In the genomic region with DNA sequence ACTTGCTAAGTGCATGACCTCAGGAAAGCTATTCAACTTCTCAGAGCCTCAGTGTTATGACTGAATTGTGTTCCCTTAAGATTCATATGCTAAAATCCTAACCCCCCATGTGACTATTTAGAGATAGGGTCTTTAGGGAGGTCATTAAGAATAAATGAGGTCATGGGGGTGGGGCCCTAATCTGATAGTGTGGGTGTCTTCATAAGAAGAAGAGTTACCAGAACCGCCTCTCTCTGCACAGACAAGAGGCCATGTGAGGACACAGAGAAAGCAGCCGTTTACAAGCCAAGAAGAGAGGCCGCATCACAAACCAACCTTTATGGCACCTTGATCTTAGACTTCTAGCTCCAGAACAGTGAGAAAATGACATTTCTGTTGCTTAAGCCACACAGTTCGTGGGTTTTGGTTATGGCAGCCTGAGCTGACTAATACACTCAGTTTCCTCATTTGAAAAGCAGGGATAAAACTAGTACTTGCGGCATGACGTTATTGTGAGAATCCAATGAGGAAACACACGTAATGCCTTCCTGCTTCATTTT, we compare ENCODE assay signal across 1 cellular context.
TF ChIP-seq lines count a peak whose summit lies in the region.

No MANE protein-coding gene starts in this region.

TF ChIP-seq in K562, 482 proteins besides CTCF, POLR2A, EP300 and RAD21 (continued from another document):
- TF ChIP-seq KAT8 (IDR thresholded peaks at IDR 0.05; ENCODE audit: low read depth) (no peak), ELF1 (tag; IDR thresholded peaks at IDR 0.05) (no peak), VEZF1 (CRISPR knock-in tag; IDR thresholded peaks at IDR 0.05) (peak; percentile 32; the same call in 1 of the 2 replicates), NFIC (IDR thresholded peaks at IDR 0.05) (no peak), PTTG1 (tag; IDR thresholded peaks at IDR 0.05; ENCODE audit: low read depth) (0 out of 2 replicates have a peak, but pooled peaks have one; percentile 35), FIP1L1 (IDR thresholded peaks at IDR 0.05; ENCODE audit: low read depth, low read length, poor library complexity, severe bottlenecking) (no peak), ZNF511 (CRISPR knock-in tag; IDR thresholded peaks at IDR 0.05) (no peak), ATF7 (IDR thresholded peaks at IDR 0.05) (peak; percentile 91), ZKSCAN3 (CRISPR knock-in tag; IDR thresholded peaks at IDR 0.05) (no peak), NBN (IDR thresholded peaks at IDR 0.05; ENCODE audit: low read depth) (no peak), NR4A1 (CRISPR knock-in tag; IDR thresholded peaks at IDR 0.05) (no peak), NR4A1 (tag; IDR thresholded peaks at IDR 0.05) (no peak), SUPT5H (IDR thresholded peaks at IDR 0.05) (no peak), RCOR1 (IDR thresholded peaks at IDR 0.05; ENCODE audit: borderline replicate concordance in 1 of 2, low read depth in 2 of 2, low read length in 2 of 2) (0 out of 4 replicates have a peak, but pooled peaks of 1 of the 2 experiments have one; percentile 3), CHD2 (IDR thresholded peaks at IDR 0.05; ENCODE audit: low read depth, low read length) (no peak), SMAD4 (CRISPR knock-in tag; conservative IDR thresholded peaks at IDR 0.05) (0 out of 2 replicates have a peak, but pooled peaks have one; percentile 15), GABPA (tag; conservative IDR thresholded peaks at IDR 0.05; ENCODE audit: low read depth) (0 out of 2 replicates have a peak, but pooled peaks have one; percentile 14), OTX1 (CRISPR knock-in tag; IDR thresholded peaks at IDR 0.05) (no peak), NR2C2 (CRISPR knock-in tag; IDR thresholded peaks at IDR 0.05) (no peak), NR2C2 (tag; IDR thresholded peaks at IDR 0.05) (peak; percentile 69), RBBP5 (IDR thresholded peaks at IDR 0.05; ENCODE audit: borderline replicate concordance, insufficient read depth, low read length, poor library complexity, severe bottlenecking) (peak; percentile 55), NR2C1 (IDR thresholded peaks at IDR 0.05) (no peak), NR2C1 (tag; IDR thresholded peaks at IDR 0.05) (peak; percentile 47; the same call in 1 of the 2 replicates), L3MBTL2 (IDR thresholded peaks at IDR 0.05) (peak; percentile 51; the same call in 1 of the 2 replicates), HSF4 (CRISPR knock-in tag; IDR thresholded peaks at IDR 0.05; ENCODE audit: borderline replicate concordance) (no peak), MCM7 (IDR thresholded peaks at IDR 0.05) (no peak), JUN (IDR thresholded peaks at IDR 0.05; ENCODE audit: borderline replicate concordance, low read depth, low read length) (peak; percentile 9; the same call in 1 of the 2 replicates), JUN (CRISPR knock-in tag; IDR thresholded peaks at IDR 0.05; ENCODE audit: borderline replicate concordance) (no peak), EGR1 (conservative IDR thresholded peaks at IDR 0.05) (peak; percentile 47), PHTF2 (CRISPR knock-in tag; IDR thresholded peaks at IDR 0.05) (no peak), EP400 (IDR thresholded peaks at IDR 0.05) (0 out of 2 replicates have a peak, but pooled peaks have one; percentile 27), RFX5 (IDR thresholded peaks at IDR 0.05; ENCODE audit: low read depth, low read length) (no peak)
- TF ChIP-seq, protein P1, sequence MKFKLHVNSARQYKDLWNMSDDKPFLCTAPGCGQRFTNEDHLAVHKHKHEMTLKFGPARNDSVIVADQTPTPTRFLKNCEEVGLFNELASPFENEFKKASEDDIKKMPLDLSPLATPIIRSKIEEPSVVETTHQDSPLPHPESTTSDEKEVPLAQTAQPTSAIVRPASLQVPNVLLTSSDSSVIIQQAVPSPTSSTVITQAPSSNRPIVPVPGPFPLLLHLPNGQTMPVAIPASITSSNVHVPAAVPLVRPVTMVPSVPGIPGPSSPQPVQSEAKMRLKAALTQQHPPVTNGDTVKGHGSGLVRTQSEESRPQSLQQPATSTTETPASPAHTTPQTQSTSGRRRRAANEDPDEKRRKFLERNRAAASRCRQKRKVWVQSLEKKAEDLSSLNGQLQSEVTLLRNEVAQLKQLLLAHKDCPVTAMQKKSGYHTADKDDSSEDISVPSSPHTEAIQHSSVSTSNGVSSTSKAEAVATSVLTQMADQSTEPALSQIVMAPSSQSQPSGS (CRISPR knock-in tag; IDR thresholded peaks at IDR 0.05): no peak
- TF ChIP-seq, protein P2, sequence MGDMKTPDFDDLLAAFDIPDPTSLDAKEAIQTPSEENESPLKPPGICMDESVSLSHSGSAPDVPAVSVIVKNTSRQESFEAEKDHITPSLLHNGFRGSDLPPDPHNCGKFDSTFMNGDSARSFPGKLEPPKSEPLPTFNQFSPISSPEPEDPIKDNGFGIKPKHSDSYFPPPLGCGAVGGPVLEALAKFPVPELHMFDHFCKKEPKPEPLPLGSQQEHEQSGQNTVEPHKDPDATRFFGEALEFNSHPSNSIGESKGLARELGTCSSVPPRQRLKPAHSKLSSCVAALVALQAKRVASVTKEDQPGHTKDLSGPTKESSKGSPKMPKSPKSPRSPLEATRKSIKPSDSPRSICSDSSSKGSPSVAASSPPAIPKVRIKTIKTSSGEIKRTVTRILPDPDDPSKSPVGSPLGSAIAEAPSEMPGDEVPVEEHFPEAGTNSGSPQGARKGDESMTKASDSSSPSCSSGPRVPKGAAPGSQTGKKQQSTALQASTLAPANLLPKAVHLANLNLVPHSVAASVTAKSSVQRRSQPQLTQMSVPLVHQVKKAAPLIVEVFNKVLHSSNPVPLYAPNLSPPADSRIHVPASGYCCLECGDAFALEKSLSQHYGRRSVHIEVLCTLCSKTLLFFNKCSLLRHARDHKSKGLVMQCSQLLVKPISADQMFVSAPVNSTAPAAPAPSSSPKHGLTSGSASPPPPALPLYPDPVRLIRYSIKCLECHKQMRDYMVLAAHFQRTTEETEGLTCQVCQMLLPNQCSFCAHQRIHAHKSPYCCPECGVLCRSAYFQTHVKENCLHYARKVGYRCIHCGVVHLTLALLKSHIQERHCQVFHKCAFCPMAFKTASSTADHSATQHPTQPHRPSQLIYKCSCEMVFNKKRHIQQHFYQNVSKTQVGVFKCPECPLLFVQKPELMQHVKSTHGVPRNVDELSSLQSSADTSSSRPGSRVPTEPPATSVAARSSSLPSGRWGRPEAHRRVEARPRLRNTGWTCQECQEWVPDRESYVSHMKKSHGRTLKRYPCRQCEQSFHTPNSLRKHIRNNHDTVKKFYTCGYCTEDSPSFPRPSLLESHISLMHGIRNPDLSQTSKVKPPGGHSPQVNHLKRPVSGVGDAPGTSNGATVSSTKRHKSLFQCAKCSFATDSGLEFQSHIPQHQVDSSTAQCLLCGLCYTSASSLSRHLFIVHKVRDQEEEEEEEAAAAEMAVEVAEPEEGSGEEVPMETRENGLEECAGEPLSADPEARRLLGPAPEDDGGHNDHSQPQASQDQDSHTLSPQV (IDR thresholded peaks at IDR 0.05): peak; percentile 77
- TF ChIP-seq, protein P3, sequence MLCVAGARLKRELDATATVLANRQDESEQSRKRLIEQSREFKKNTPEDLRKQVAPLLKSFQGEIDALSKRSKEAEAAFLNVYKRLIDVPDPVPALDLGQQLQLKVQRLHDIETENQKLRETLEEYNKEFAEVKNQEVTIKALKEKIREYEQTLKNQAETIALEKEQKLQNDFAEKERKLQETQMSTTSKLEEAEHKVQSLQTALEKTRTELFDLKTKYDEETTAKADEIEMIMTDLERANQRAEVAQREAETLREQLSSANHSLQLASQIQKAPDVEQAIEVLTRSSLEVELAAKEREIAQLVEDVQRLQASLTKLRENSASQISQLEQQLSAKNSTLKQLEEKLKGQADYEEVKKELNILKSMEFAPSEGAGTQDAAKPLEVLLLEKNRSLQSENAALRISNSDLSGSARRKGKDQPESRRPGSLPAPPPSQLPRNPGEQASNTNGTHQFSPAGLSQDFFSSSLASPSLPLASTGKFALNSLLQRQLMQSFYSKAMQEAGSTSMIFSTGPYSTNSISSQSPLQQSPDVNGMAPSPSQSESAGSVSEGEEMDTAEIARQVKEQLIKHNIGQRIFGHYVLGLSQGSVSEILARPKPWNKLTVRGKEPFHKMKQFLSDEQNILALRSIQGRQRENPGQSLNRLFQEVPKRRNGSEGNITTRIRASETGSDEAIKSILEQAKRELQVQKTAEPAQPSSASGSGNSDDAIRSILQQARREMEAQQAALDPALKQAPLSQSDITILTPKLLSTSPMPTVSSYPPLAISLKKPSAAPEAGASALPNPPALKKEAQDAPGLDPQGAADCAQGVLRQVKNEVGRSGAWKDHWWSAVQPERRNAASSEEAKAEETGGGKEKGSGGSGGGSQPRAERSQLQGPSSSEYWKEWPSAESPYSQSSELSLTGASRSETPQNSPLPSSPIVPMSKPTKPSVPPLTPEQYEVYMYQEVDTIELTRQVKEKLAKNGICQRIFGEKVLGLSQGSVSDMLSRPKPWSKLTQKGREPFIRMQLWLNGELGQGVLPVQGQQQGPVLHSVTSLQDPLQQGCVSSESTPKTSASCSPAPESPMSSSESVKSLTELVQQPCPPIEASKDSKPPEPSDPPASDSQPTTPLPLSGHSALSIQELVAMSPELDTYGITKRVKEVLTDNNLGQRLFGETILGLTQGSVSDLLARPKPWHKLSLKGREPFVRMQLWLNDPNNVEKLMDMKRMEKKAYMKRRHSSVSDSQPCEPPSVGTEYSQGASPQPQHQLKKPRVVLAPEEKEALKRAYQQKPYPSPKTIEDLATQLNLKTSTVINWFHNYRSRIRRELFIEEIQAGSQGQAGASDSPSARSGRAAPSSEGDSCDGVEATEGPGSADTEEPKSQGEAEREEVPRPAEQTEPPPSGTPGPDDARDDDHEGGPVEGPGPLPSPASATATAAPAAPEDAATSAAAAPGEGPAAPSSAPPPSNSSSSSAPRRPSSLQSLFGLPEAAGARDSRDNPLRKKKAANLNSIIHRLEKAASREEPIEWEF (CRISPR knock-in tag; IDR thresholded peaks at IDR 0.05): no peak; the same call in 1 of the 2 replicates
TF ChIP-seq in K562: peak in this region for 28.
